ENCODE assay signal across 8 cellular contexts in genomic region chr3:169148448-169149348, GRCh38.
DNase-seq lines count a peak whose midpoint lies in the region; ATAC-seq and TF ChIP-seq lines count a peak whose summit lies in the region.

No MANE protein-coding gene starts in this region.

- no peaks in the 10 kb centered on the region for H3K79me2 ChIP-seq in mesendoderm (ENCODE audit: control insufficient read depth, insufficient read depth, low read length)

- ATAC-seq in HG02588 (IDR thresholded peaks at IDR 0.05; ENCODE audit: unreplicated experiment) (peak; percentile 7), GM18867 (IDR thresholded peaks at IDR 0.05; ENCODE audit: unreplicated experiment) (no peak)

- no peak overlapping the region for H4K5ac ChIP-seq in mesendoderm (ENCODE audit: low read length)

- peak overlapping the region; percentile 89 for H3K4me2 ChIP-seq in mesendoderm (ENCODE audit: low read length)

- H3K36me3 Mint-ChIP-seq in CD14-positive monocyte: peaks cover 4 to 10% of the 10 kb centered on the region in 2 donors

- H3K4me1 Mint-ChIP-seq in CD14-positive monocyte: peaks cover 37% of the 10 kb centered on the region

- H3K4me3 ChIP-seq in brain microvascular endothelial cell (ENCODE audit: low read depth, low read length): peak overlapping the region; percentile 44
- H3K4me3 ChIP-seq in mesendoderm (ENCODE audit: low read length): peak overlapping the region; percentile 30

- DNase-seq in CD14-positive monocyte (ENCODE audit: low spot score) (no peak), brain microvascular endothelial cell (peak; percentile 0), mesendoderm (peak; percentile 79), GM13976 (ENCODE audit: low spot score) (no peak), NCI-H82 treated with DMSO at 0.1 percent for 48 hours (lab: John Stamatoyannopoulos, UW; ENCODE audit: unreplicated experiment) (no peak), hippocampal formation (lab: John Stamatoyannopoulos, UW) (no peak)

- H3K4ac ChIP-seq in mesendoderm (ENCODE audit: low read depth, low read length): peak overlapping the region; percentile 81

- peak overlapping the region; percentile 95 for H3K18ac ChIP-seq in mesendoderm (ENCODE audit: low read length)

- peaks cover 2% of the 10 kb centered on the region for H3K4me1 ChIP-seq in mesendoderm (ENCODE audit: control insufficient read depth, low read depth, low read length)

- no peaks in the 10 kb centered on the region for H3K27me3 ChIP-seq in brain microvascular endothelial cell (replicated peaks)
- no peaks in the 10 kb centered on the region for H3K27me3 ChIP-seq in mesendoderm (ENCODE audit: insufficient read depth, low read length, poor library complexity)

- no CpG with 5 or more reads among the region's 24 CpGs for WGBS in mesendoderm (ENCODE audit: extremely low coverage, insufficient coverage, low lambda C conversion rate)

- H3K9ac ChIP-seq in mesendoderm (ENCODE audit: low read length): peak overlapping the region; percentile 69

- TF ChIP-seq CTCF in CD14-positive monocyte (IDR thresholded peaks at IDR 0.05) (no peak), brain microvascular endothelial cell (IDR thresholded peaks at IDR 0.05; ENCODE audit: low read depth, low read length, missing control alignments) (no peak), GM13976 (IDR thresholded peaks at IDR 0.05; ENCODE audit: borderline replicate concordance, control extremely low read depth, extremely low read depth, insufficient read depth, missing control alignments) (no peak)

- no peaks in the 10 kb centered on the region for H3K79me1 ChIP-seq in mesendoderm (ENCODE audit: low read length)

- peaks cover 0 to 10% (median 4%) of the 10 kb centered on the region in 7 donors for H3K9me3 Mint-ChIP-seq in CD14-positive monocyte

- no peak overlapping the region for H3K27ac ChIP-seq in brain microvascular endothelial cell
- H3K27ac ChIP-seq in mesendoderm (ENCODE audit: low read depth, low read length): no peak overlapping the region

- peak overlapping the region; percentile 77 for H3K56ac ChIP-seq in mesendoderm (ENCODE audit: low read length)

- peak overlapping the region; percentile 31 to 87 for H3K4me3 Mint-ChIP-seq in CD14-positive monocyte

- no peak overlapping the region for H4K8ac ChIP-seq in mesendoderm (ENCODE audit: low read depth, low read length)

- H3K36me3 ChIP-seq in brain microvascular endothelial cell (replicated peaks) (no peaks in the 10 kb centered on the region), mesendoderm (ENCODE audit: control insufficient read depth, insufficient read depth, low read length) (no peaks in the 10 kb centered on the region)

- H2BK5ac ChIP-seq in mesendoderm (ENCODE audit: low read length): no peak overlapping the region

- H2AK5ac ChIP-seq in mesendoderm (ENCODE audit: low read length): no peak overlapping the region

- intact Hi-C loops in CD14-positive monocyte (cut with micrococcal nuclease): loop anchor here (5.0 kb wide), 1 partner anchor 514 kb away; the partner anchor contains the start of gene MECOM (in 2 of the 2)

- no peak overlapping the region for H3K27ac Mint-ChIP-seq in CD14-positive monocyte

- H3K23ac ChIP-seq in mesendoderm (ENCODE audit: low read length): no peak overlapping the region

- peak overlapping the region; percentile 80 for H2BK15ac ChIP-seq in mesendoderm (replicated peaks; ENCODE audit: low read depth)

- peaks cover 62 to 73% (median 68%) of the 10 kb centered on the region in 3 donors for H3K27me3 Mint-ChIP-seq in CD14-positive monocyte (ENCODE audit: low read depth in 3 of 3)

- in situ Hi-C loops in brain microvascular endothelial cell (cut with HindIII; ENCODE audit: low pct_ligation_motif_present, low sequenced_read_pairs): no loop called here
- in situ Hi-C loops in GM13976 (cut with MboI; ENCODE audit: low sequenced_read_pairs, unreplicated experiment): loop anchor here (25.0 kb wide), 2 partner anchors 514 to 936 kb away; partner anchors contain the start of gene MECOM

- H2BK120ac ChIP-seq in mesendoderm (ENCODE audit: low read depth, low read length): no peak overlapping the region

Comparison
In these comparisons a context has a peak if more than half of its experiments do, and no peak if none do; other contexts are left out.
1. DNase-seq: peak in brain microvascular endothelial cell (single experiment) and mesendoderm (single experiment); none in CD14-positive monocyte (single experiment), GM13976 (single experiment), NCI-H82 treated with DMSO at 0.1 percent for 48 hours (single experiment) and hippocampal formation (0 of 2).